ENCODE assay signal across 8 cellular contexts in the genomic region with DNA sequence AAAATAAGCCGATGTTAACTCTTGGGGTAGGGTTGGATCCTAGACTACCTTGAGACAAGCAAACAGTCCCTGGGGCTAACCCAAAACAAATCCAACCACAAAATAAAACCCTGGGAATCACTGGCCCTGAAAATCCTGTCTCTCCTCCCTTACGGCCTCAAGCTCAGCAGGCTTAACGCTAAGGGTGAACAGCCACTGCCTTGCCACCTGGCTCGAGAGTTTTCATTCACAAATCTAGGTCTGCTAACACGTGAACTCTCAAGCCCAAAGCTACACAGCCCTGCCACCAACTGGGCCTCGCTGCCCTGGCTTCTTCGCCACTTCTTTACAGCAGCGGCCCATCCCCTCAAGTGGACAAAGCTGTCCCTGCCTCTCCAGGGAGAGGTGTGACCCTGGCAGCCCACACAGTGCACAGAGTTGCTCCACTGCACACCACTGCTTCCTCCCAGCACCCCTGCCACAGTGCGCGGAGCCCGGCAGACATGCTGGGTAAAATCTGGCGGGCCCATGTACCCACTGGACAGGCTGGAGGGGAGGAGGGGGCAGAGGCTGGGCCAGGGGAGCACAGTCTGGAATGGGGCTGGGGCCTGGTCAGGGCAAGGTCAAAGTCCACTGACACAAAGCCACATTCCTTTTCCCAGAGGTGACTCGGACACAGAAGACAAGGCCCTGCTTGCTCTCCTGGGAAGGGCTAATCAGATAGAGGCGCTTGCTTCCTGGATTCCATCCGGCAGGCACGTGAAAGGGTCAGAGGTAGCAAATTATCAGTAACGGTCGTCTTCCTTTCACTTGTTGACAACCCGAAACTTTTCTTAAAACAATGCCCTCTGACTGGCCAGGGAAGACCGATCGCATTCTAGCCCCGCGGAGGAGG. TPM values are rescaled to one million over a fixed set of nuclear protein-coding genes. Genes with fewer than 3 reads are reported as not detected.
DNase-seq lines count a peak whose midpoint lies in the region; ATAC-seq and TF ChIP-seq lines count a peak whose summit lies in the region.

No MANE protein-coding gene starts in this region.

- TF ChIP-seq CTCF in foreskin fibroblast (IDR thresholded peaks at IDR 0.05; ENCODE audit: low read depth, low read length) (no peak), sigmoid colon (IDR thresholded peaks at IDR 0.05) (no peak)

- peaks cover 32% of the 10 kb centered on the region for H3K36me3 Mint-ChIP-seq in activated CD4-positive, alpha-beta T cell treated with anti-CD3 and anti-CD28 coated beads, Interleukin-2, amount 10 ng/mL, durations not matched to agents 24 days and 14 days (ENCODE audit: low read depth)
- H3K36me3 Mint-ChIP-seq in T-helper 17 cell (ENCODE audit: low read depth) = peaks cover 2% of the 10 kb centered on the region

- peaks cover 13 to 39% (median 24%) of the 10 kb centered on the region in 4 donors for H3K36me3 ChIP-seq in sigmoid colon

- H3K9me3 Mint-ChIP-seq in activated CD4-positive, alpha-beta T cell treated with anti-CD3 and anti-CD28 coated beads, Interleukin-2, amount 10 ng/mL, durations not matched to agents 24 days and 14 days = no peaks in the 10 kb centered on the region

- intact Hi-C loops in activated CD4-positive, alpha-beta T cell treated with anti-CD3 and anti-CD28 coated beads, Interleukin-2, amount 10 ng/mL, durations not matched to agents 24 days and 14 days (cut with micrococcal nuclease) = loop anchor here (2.0 kb wide), 1 partner anchor 17 kb away; a partner anchor contains a TSS
- intact Hi-C loops in sigmoid colon (cut with DNase I) = no loop called here

- ATAC-seq in T-helper 17 cell (no peak), GM19324 (IDR thresholded peaks at IDR 0.05; ENCODE audit: low FRiP score, unreplicated experiment) (no peak)

- no peaks in the 10 kb centered on the region for H3K27me3 ChIP-seq in sigmoid colon

- no peak for TF ChIP-seq EP300 in sigmoid colon (IDR thresholded peaks at IDR 0.05)

- H3K9me3 ChIP-seq in T-helper 17 cell (ENCODE audit: control insufficient read depth, low read length, poor library complexity, severe bottlenecking) = no peaks in the 10 kb centered on the region
- H3K9me3 ChIP-seq in sigmoid colon = no peaks in the 10 kb centered on the region

- peak overlapping the region; percentile 86 for H3K4me3 Mint-ChIP-seq in activated CD4-positive, alpha-beta T cell treated with anti-CD3 and anti-CD28 coated beads, Interleukin-2, amount 10 ng/mL, durations not matched to agents 24 days and 14 days
- peak overlapping the region; percentile 80 for H3K4me3 Mint-ChIP-seq in T-helper 17 cell

- TF ChIP-seq POLR2A in sigmoid colon (IDR thresholded peaks at IDR 0.05) = no peak

- H3K27me3 Mint-ChIP-seq in activated CD4-positive, alpha-beta T cell treated with anti-CD3 and anti-CD28 coated beads, Interleukin-2, amount 10 ng/mL, durations not matched to agents 24 days and 14 days = no peaks in the 10 kb centered on the region
- H3K27me3 Mint-ChIP-seq in T-helper 17 cell = no peaks in the 10 kb centered on the region

- peaks cover 0 to 15% (median 13%) of the 10 kb centered on the region in 4 donors for H3K4me1 ChIP-seq in sigmoid colon

- peak overlapping the region; percentile 74 to 81 for H3K4me3 ChIP-seq in foreskin fibroblast (ENCODE audit: low read depth in 1 of 2, low read length in 2 of 2)
- H3K4me3 ChIP-seq in sigmoid colon = peak overlapping the region; percentile 58 to 77 (median 63)

- peak overlapping the region; percentile 62 for H3K27ac Mint-ChIP-seq in activated CD4-positive, alpha-beta T cell treated with anti-CD3 and anti-CD28 coated beads, Interleukin-2, amount 10 ng/mL, durations not matched to agents 24 days and 14 days
- H3K27ac Mint-ChIP-seq in T-helper 17 cell = no peak overlapping the region

- peak overlapping the region in 3 of 4 donors; percentile 52 to 76 (median 56) for H3K27ac ChIP-seq in sigmoid colon

- WGBS in sigmoid colon, 2 donors = 26 to 37% methylated on average over 23 of the region's 23 CpGs

- DNase-seq in activated CD4-positive, alpha-beta T cell treated with anti-CD3 and anti-CD28 coated beads, Interleukin-2, amount 10 ng/mL, durations not matched to agents 24 days and 14 days = no peak
- DNase-seq in activated CD4-positive, alpha-beta T cell treated with anti-CD3 and anti-CD28 coated beads for 1 hour = no peak
- DNase-seq in T-helper 17 cell (no peak), foreskin fibroblast (peak in 1 of 2 donors; percentile 52), sigmoid colon (peak; percentile 68), NCI-H2029 treated with DMSO at 0.1 percent for 48 hours (lab: John Stamatoyannopoulos, UW) (no peak), NCI-H2107 (lab: John Stamatoyannopoulos, UW) (no peak)

- H3K4me1 Mint-ChIP-seq in activated CD4-positive, alpha-beta T cell treated with anti-CD3 and anti-CD28 coated beads, Interleukin-2, amount 10 ng/mL, durations not matched to agents 24 days and 14 days = peaks cover 8% of the 10 kb centered on the region
- peaks cover 4% of the 10 kb centered on the region for H3K4me1 Mint-ChIP-seq in T-helper 17 cell

RNA-seq across cellular contexts. Expression of a gene that starts 1.0 kb away (rescaled TPM):
- 43.0 and 46.5 TPM in 2 replicates for total RNA-seq in activated CD4-positive, alpha-beta T cell treated with anti-CD3 and anti-CD28 coated beads, Interleukin-2, amount 10 ng/mL, durations not matched to agents 24 days and 14 days
- 10 to 100 TPM; 21.6 to 26.0 TPM for total RNA-seq in T-helper 17 cell
- total RNA-seq in sigmoid colon = 10 to 100 TPM; 11.4 to 24.6 (median 19.3) TPM
- polyA plus RNA-seq in sigmoid colon = 10 to 100 TPM; 21.6 to 86.4 (median 40.7) TPM

RNA-seq across cellular contexts. Expression of a gene that starts 7.8 kb away (rescaled TPM):
- 54.9 and 58.2 TPM in 2 replicates for total RNA-seq in activated CD4-positive, alpha-beta T cell treated with anti-CD3 and anti-CD28 coated beads, Interleukin-2, amount 10 ng/mL, durations not matched to agents 24 days and 14 days
- total RNA-seq in T-helper 17 cell (10 to 100 TPM; 48.9 to 58.2 TPM), sigmoid colon (10 to 100 TPM; 11.4 to 31.6 (median 14.1) TPM)
- polyA plus RNA-seq in sigmoid colon = 10 to 100 TPM; 28.8 to 62.2 (median 39.1) TPM

RNA-seq across cellular contexts. Expression of a gene that starts 8.2 kb away (rescaled TPM):
- total RNA-seq in activated CD4-positive, alpha-beta T cell treated with anti-CD3 and anti-CD28 coated beads, Interleukin-2, amount 10 ng/mL, durations not matched to agents 24 days and 14 days = 0.30 and 0.40 TPM in 2 replicates
- not detected for total RNA-seq in T-helper 17 cell
- total RNA-seq in sigmoid colon = 1 to 10 TPM in 1 of 4 donors, under 1 TPM in 2, not detected in 1; 0.27 to 1.8 (median 0.71) TPM
- polyA plus RNA-seq in sigmoid colon = under 1 TPM in 1 of 3 donors, not detected in 2; 0.87 TPM

RNA-seq across cellular contexts. Expression of a gene that starts 17.3 kb away (rescaled TPM):
- total RNA-seq in activated CD4-positive, alpha-beta T cell treated with anti-CD3 and anti-CD28 coated beads, Interleukin-2, amount 10 ng/mL, durations not matched to agents 24 days and 14 days = 32.5 and 33.3 TPM in 2 replicates
- total RNA-seq in T-helper 17 cell = 10 to 100 TPM; 15.4 to 23.0 TPM
- total RNA-seq in sigmoid colon = 10 to 100 TPM; 16.4 to 21.9 (median 17.0) TPM
- polyA plus RNA-seq in sigmoid colon = 10 to 100 TPM in 1 of 3 donors, 1 to 10 TPM in 2; 8.8 to 21.9 (median 9.0) TPM

RNA-seq across cellular contexts. Expression of a gene that starts 18.7 kb away (rescaled TPM):
- 132 and 135 TPM in 2 replicates for total RNA-seq in activated CD4-positive, alpha-beta T cell treated with anti-CD3 and anti-CD28 coated beads, Interleukin-2, amount 10 ng/mL, durations not matched to agents 24 days and 14 days
- total RNA-seq in T-helper 17 cell (10 to 100 TPM; 32.8 to 36.2 TPM), sigmoid colon (100 to 1,000 TPM in 3 of 4 donors, 10 to 100 TPM in 1; 93.3 to 185 (median 158) TPM)
- 100 to 1,000 TPM; 198 to 203 (median 202) TPM for polyA plus RNA-seq in sigmoid colon
